8 cellular contexts compared by ENCODE assay signal in genomic region chr9:127154390-127155191, GRCh38. TPM values are rescaled to one million over a fixed set of nuclear protein-coding genes. Genes with fewer than 3 reads are reported as not detected.
DNase-seq lines count a peak whose midpoint lies in the region; ATAC-seq, FAIRE-seq and TF ChIP-seq lines count a peak whose summit lies in the region.

No MANE protein-coding gene starts in this region.

- FAIRE-seq in HepG2 (lab: Jason Lieb, UNC) = no peak

- H3K9me3 ChIP-seq in HepG2 (ENCODE audit: low read length) = no peaks in the 10 kb centered on the region

- peaks cover 9% of the 10 kb centered on the region for H3K4me1 ChIP-seq in HepG2 (ENCODE audit: insufficient read depth, low read length)

- DNase-seq in DMS79 treated with DMSO at 0.1 percent for 48 hours (lab: John Stamatoyannopoulos, UW) = peak; percentile 44
- peak; percentile 82 for DNase-seq in astrocyte of the cerebellum (ENCODE audit: low read depth)
- DNase-seq in midbrain (lab: John Stamatoyannopoulos, UW) = peak; percentile 77
- DNase-seq in stimulated activated naive CD4-positive, alpha-beta T cell (lab: John Stamatoyannopoulos, UW) = no peak
- no peak for DNase-seq in NCI-H128 (lab: John Stamatoyannopoulos, UW; ENCODE audit: unreplicated experiment)
- DNase-seq in HepG2 (ENCODE audit: low spot score) = no peak

- CTCF ChIA-PET in HepG2 (lab: Yijun Ruan, JAX; ENCODE audit: low intra/inter-chr PET ratio, low total read pairs) = no interaction called here

- H3K27me3 ChIP-seq in HepG2 (ENCODE audit: control insufficient read depth in 1 of 2, insufficient read depth in 2 of 2, low read length in 2 of 2) = no peaks in the 10 kb centered on the region

- no peak for TF ChIP-seq POLR2A in HepG2 (IDR thresholded peaks at IDR 0.05; ENCODE audit: insufficient read depth in 1 of 2, low read depth in 2 of 2, low read length in 2 of 2)

- no peak overlapping the region for H3K27ac ChIP-seq in HepG2 (ENCODE audit: extremely low read length, insufficient read depth, low read length)

- no peak for TF ChIP-seq EP300 in HepG2 (IDR thresholded peaks at IDR 0.05; ENCODE audit: low read depth in 2 of 2, low read length in 2 of 2)
- TF ChIP-seq EP300 in HepG2 (CRISPR knock-in tag; IDR thresholded peaks at IDR 0.05; ENCODE audit: borderline replicate concordance) = no peak

- no peaks in the 10 kb centered on the region for H3K36me3 ChIP-seq in HepG2 (replicated peaks in 1 of 2; ENCODE audit: control insufficient read depth in 1 of 2, insufficient read depth in 2 of 2, low read length in 2 of 2)

- in situ Hi-C loops in astrocyte of the cerebellum (cut with HindIII; ENCODE audit: low sequenced_read_pairs) (no loop called here), HepG2 (cut with HindIII; ENCODE audit: extremely low pct_ligation_motif_present, low pct_unique_long_range_greater_than_20kb) (no loop called here)

- no peak for TF ChIP-seq CTCF in astrocyte of the cerebellum (IDR thresholded peaks at IDR 0.05; ENCODE audit: low read depth, low read length, missing control alignments)
- TF ChIP-seq CTCF in HepG2 (CRISPR knock-in tag; IDR thresholded peaks at IDR 0.05) = no peak

- H4K20me1 ChIP-seq in HepG2 (ENCODE audit: insufficient read depth, low read length) = no peaks in the 10 kb centered on the region

- H2AFZ ChIP-seq in HepG2 (ENCODE audit: low read length) = no peak overlapping the region

- no peak overlapping the region for H3K4me2 ChIP-seq in HepG2 (ENCODE audit: low read depth, low read length)

- H3K79me2 ChIP-seq in HepG2 (ENCODE audit: insufficient read depth, low read length) = no peaks in the 10 kb centered on the region

- BruUV-seq in HepG2 (replicated peaks; lab: Mats Ljungman, UMichigan) = no TSS peak

- no peak overlapping the region for H3K4me3 ChIP-seq in astrocyte of the cerebellum (ENCODE audit: low read depth, low read length)
- no peak overlapping the region for H3K4me3 ChIP-seq in HepG2 (replicated peaks in 1 of 3; ENCODE audit: insufficient read depth in 1 of 3, low read depth in 2 of 3, low read length in 3 of 3)

- intact Hi-C loops in HepG2 (cut with micrococcal nuclease; ENCODE audit: unreplicated experiment) = no loop called here

- POLR2A ChIA-PET in HepG2 (lab: Yijun Ruan, JAX) = no interaction called here

- ATAC-seq in HG02885 (IDR thresholded peaks at IDR 0.05; ENCODE audit: poor library complexity, unreplicated experiment) = peak; percentile 64
- ATAC-seq in GM19467 (IDR thresholded peaks at IDR 0.05; ENCODE audit: unreplicated experiment) = no peak
- ATAC-seq in HepG2 = no peak

- no peak overlapping the region for H3K9ac ChIP-seq in HepG2 (ENCODE audit: insufficient read depth, low read depth, low read length)

- no peak for TF ChIP-seq RAD21 in HepG2 (CRISPR knock-in tag; IDR thresholded peaks at IDR 0.05)

- WGBS in HepG2 (ENCODE audit: low lambda C conversion rate) = 70% methylated on average over 13 of the region's 13 CpGs

TF ChIP-seq in HepG2, 621 proteins besides CTCF, POLR2A, EP300 and RAD21 (continues in another document):
- no peak for TF ChIP-seq ATRX (CRISPR knock-in tag; IDR thresholded peaks at IDR 0.05; ENCODE audit: borderline replicate concordance)
- TF ChIP-seq POLR2AphosphoS2 (IDR thresholded peaks at IDR 0.05; ENCODE audit: low read depth, low read length) = no peak
- TF ChIP-seq ISL2 (CRISPR knock-in tag; IDR thresholded peaks at IDR 0.05) = no peak
- no peak for TF ChIP-seq ZBTB39 (CRISPR knock-in tag; IDR thresholded peaks at IDR 0.05)
- no peak for TF ChIP-seq CBFB (CRISPR knock-in tag; IDR thresholded peaks at IDR 0.05)
- TF ChIP-seq ZXDC (CRISPR knock-in tag; IDR thresholded peaks at IDR 0.05) = no peak
- no peak for TF ChIP-seq ZNF136 (CRISPR knock-in tag; IDR thresholded peaks at IDR 0.05; ENCODE audit: low read depth)
- no peak for TF ChIP-seq HBP1 (CRISPR knock-in tag; IDR thresholded peaks at IDR 0.05; ENCODE audit: low read depth)
- no peak for TF ChIP-seq ZNF746 (CRISPR knock-in tag; IDR thresholded peaks at IDR 0.05)
- no peak for TF ChIP-seq ZNF512 (CRISPR knock-in tag; IDR thresholded peaks at IDR 0.05)

RNA-seq across cellular contexts. Expression of gene ANGPTL2, which starts 32.2 kb away (rescaled TPM):
- total RNA-seq in HepG2 (2016; rRNA removed; fragmentation: Illumina TruSeq; extraction: Trizol) = 0.35 and 0.91 TPM in 2 replicates
- total RNA-seq in HepG2 (2016; cell fraction: cytosol; rRNA removed; fragmentation: Illumina TruSeq; extraction: Trizol; ENCODE audit: low read depth) = 0.09 TPM in 1 of 2 replicates, not detected in the other
- total RNA-seq in HepG2 (2016; cell fraction: insoluble cytoplasmic fraction; rRNA removed; fragmentation: Illumina TruSeq; extraction: Trizol) = 0.49 and 1.4 TPM in 2 replicates
- 0.55 and 0.59 TPM in 2 replicates for total RNA-seq in HepG2 (2016; cell fraction: membrane; rRNA removed; fragmentation: Illumina TruSeq; extraction: Trizol)
- total RNA-seq in HepG2 (2016; cell fraction: nucleus; rRNA removed; fragmentation: Illumina TruSeq; extraction: Trizol) = 1.2 and 2.2 TPM in 2 replicates
- polyA plus RNA-seq in HepG2 (2011; rRNA removed) = 21.0 and 40.2 TPM in 2 replicates
- polyA plus RNA-seq in HepG2 (2011; cell fraction: cytosol; rRNA removed) = 14.1 and 24.9 TPM in 2 replicates
- 16.8 and 26.7 TPM in 2 replicates for polyA plus RNA-seq in HepG2 (2011; cell fraction: nucleus; rRNA removed)
- 27.5 and 38.6 TPM in 2 replicates for polyA plus RNA-seq in HepG2 (2012)
- polyA plus RNA-seq in HepG2 (2016; cell fraction: cytosol; fragmentation: Illumina TruSeq; extraction: Trizol; ENCODE audit: low read depth) = 0.19 and 0.24 TPM in 2 replicates
- 0.60 and 0.63 TPM in 2 replicates for polyA plus RNA-seq in HepG2 (2016; cell fraction: insoluble cytoplasmic fraction; fragmentation: Illumina TruSeq; extraction: Trizol; ENCODE audit: low read depth)
- polyA plus RNA-seq in HepG2 (2016; cell fraction: membrane; fragmentation: Illumina TruSeq; extraction: Trizol; ENCODE audit: low read depth) = 0.50 and 0.89 TPM in 2 replicates
- polyA plus RNA-seq in HepG2 (2016; cell fraction: nucleus; fragmentation: Illumina TruSeq; extraction: Trizol; ENCODE audit: insufficient read depth, low read depth) = 1.8 and 2.3 TPM in 2 replicates
- 0.09 and 16.6 TPM in 2 replicates for polyA minus RNA-seq in HepG2 (2011; rRNA and poly(A)+ RNA removed; ENCODE audit: low replicate concordance)
- 7.1 and 18.4 TPM in 2 replicates for polyA minus RNA-seq in HepG2 (2011; cell fraction: cytosol; rRNA and poly(A)+ RNA removed)
- 7.3 and 9.9 TPM in 2 replicates for polyA minus RNA-seq in HepG2 (2011; cell fraction: nucleus; rRNA and poly(A)+ RNA removed)

Comparison
In these comparisons a context has a peak if more than half of its experiments do, and no peak if none do; other contexts are left out.
1. DNase-seq: peak in DMS79 treated with DMSO at 0.1 percent for 48 hours (single experiment), astrocyte of the cerebellum (single experiment) and midbrain (single experiment); none in stimulated activated naive CD4-positive, alpha-beta T cell (0 of 6), NCI-H128 (single experiment) and HepG2 (single experiment).